Comparison of ENCODE assay signal across 23 cellular contexts in the genomic region with DNA sequence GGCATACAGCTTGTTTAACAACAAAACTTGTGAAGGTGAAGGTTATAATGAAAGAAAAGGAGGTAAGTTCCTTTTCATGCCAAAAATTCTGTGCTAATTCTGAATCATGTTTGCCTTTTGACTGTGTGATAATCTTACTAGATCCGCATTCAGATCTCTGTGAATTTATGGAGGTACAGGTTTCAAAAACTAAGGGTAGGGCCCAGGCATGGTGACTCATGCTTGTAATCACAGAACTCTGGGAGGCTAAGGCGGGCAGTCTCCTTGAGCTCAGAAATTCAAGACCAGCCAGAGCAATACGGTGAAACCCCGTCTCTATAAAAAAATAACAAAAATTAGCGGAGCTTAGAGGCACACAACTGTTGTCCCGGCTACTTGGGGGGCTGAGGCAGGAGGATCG.
"Had no signal": no experiment of that assay in that cellular context is flagged by ENCODE, and none has a peak within 500 bp of the region (broad histone marks: within the 10 kb centered on the region; RNA-seq: fewer than 3 reads in every experiment).

No MANE protein-coding gene starts in this region.

- H3K4me2 ChIP-seq: PC-9 had no signal

- H3K36me3 Mint-ChIP-seq: activated naive CD8-positive, alpha-beta T cell; T-cell had no signal

- H3K27me3 ChIP-seq: brain microvascular endothelial cell had no signal

- H3K36me3 ChIP-seq: brain microvascular endothelial cell, WERI-Rb-1 had no signal

- H3K27ac ChIP-seq: brain microvascular endothelial cell, PC-9, WERI-Rb-1 had no signal

- H3K4me1 Mint-ChIP-seq: activated CD4-positive, alpha-beta memory T cell treated with anti-CD3 and anti-CD28 coated beads, Interleukin-2, amount 10 ng/mL, durations not matched to agents 7 days and 5 days; activated T-helper 17 cell treated with anti-CD3 and anti-CD28 coated beads, Interleukin-2, amount 50 U/mL, for 72 hours had no signal

- H3K27me3 Mint-ChIP-seq: activated CD4-positive, alpha-beta memory T cell treated with anti-CD3 and anti-CD28 coated beads, Interleukin-2, amount 10 ng/mL, durations not matched to agents 7 days and 5 days; activated CD4-positive, alpha-beta T cell treated with anti-CD3 and anti-CD28 coated beads for 36 hours; activated naive CD8-positive, alpha-beta T cell; activated T-helper 17 cell treated with anti-CD3 and anti-CD28 coated beads, Interleukin-2, amount 50 U/mL, for 72 hours; T-cell had no signal

- H2AFZ ChIP-seq: PC-9 had no signal

- H3K9me3 Mint-ChIP-seq: activated CD4-positive, alpha-beta memory T cell treated with anti-CD3 and anti-CD28 coated beads, Interleukin-2, amount 10 ng/mL, durations not matched to agents 7 days and 5 days; activated naive CD4-positive, alpha-beta T cell treated with anti-CD3 and anti-CD28 coated beads for 36 hours; activated T-helper 17 cell treated with anti-CD3 and anti-CD28 coated beads, Interleukin-2, amount 50 U/mL, for 72 hours; T-cell had no signal

- H3K4me3 Mint-ChIP-seq: activated CD4-positive, alpha-beta memory T cell treated with anti-CD3 and anti-CD28 coated beads, Interleukin-2, amount 10 ng/mL, durations not matched to agents 7 days and 5 days; activated CD4-positive, alpha-beta T cell treated with anti-CD3 and anti-CD28 coated beads for 36 hours; activated naive CD4-positive, alpha-beta T cell treated with anti-CD3 and anti-CD28 coated beads for 36 hours; activated naive CD8-positive, alpha-beta T cell; activated T-helper 17 cell treated with anti-CD3 and anti-CD28 coated beads, Interleukin-2, amount 50 U/mL, for 72 hours; T-cell had no signal

- H3K4me3 ChIP-seq: PC-9 had no signal

- DNase-seq: activated CD4-positive, alpha-beta memory T cell treated with anti-CD3 and anti-CD28 coated beads, Interleukin-2, amount 10 ng/mL, durations not matched to agents 7 days and 5 days; activated CD4-positive, alpha-beta T cell treated with anti-CD3 and anti-CD28 coated beads for 36 hours; activated CD4-positive, alpha-beta T cell treated with anti-CD3 and anti-CD28 coated beads, Interleukin-2, amount 50 U/mL, for 1 hour; activated gamma-delta T cell; activated naive CD4-positive, alpha-beta T cell treated with anti-CD3 and anti-CD28 coated beads for 36 hours; activated T-cell treated with anti-CD3 and anti-CD28 coated beads for 4 hours; activated T-cell treated with anti-CD3 and anti-CD28 coated beads, Interleukin-2, amount 50 U/mL, for 48 hours; brain microvascular endothelial cell; caudate nucleus; NCI-H1048; NCI-H146; NCI-H1930; NCI-H2171; NCI-H2227 treated with DMSO at 0.1 percent for 48 hours; NCI-H526; NCI-H82; PC-9; SHP77 treated with DMSO at 0.1 percent for 48 hours; T-cell; T-helper 2 cell; WERI-Rb-1 had no signal

- H3K27ac Mint-ChIP-seq: activated CD4-positive, alpha-beta memory T cell treated with anti-CD3 and anti-CD28 coated beads, Interleukin-2, amount 10 ng/mL, durations not matched to agents 7 days and 5 days; activated CD4-positive, alpha-beta T cell treated with anti-CD3 and anti-CD28 coated beads for 36 hours; activated naive CD4-positive, alpha-beta T cell treated with anti-CD3 and anti-CD28 coated beads for 36 hours; activated naive CD8-positive, alpha-beta T cell; activated T-helper 17 cell treated with anti-CD3 and anti-CD28 coated beads, Interleukin-2, amount 50 U/mL, for 72 hours; T-cell had no signal
